Comparison of ENCODE assay signal across 16 cellular contexts in genomic region chr10:63415635-63416244, GRCh38. TPM values are rescaled to one million over a fixed set of nuclear protein-coding genes. Genes with fewer than 3 reads are reported as not detected.
DNase-seq lines count a peak whose midpoint lies in the region; ATAC-seq and TF ChIP-seq lines count a peak whose summit lies in the region.
"Had no signal": no experiment of that assay in that cellular context is flagged by ENCODE, and none has a peak within 500 bp of the region (broad histone marks: within the 10 kb centered on the region; RNA-seq: fewer than 3 reads in every experiment).

No MANE protein-coding gene starts in this region.

- H3K27me3 ChIP-seq in cardiac muscle cell: no peaks in the 10 kb centered on the region
- H3K27me3 ChIP-seq: SJCRH30, stomach had no signal

- ATAC-seq in left cardiac atrium: no peak
- ATAC-seq in SK-N-SH treated with all-trans-retinoic acid at 6 μM for 48 hours: peak; percentile 37; the same call in 2 of the 3 replicates
- ATAC-seq in GM18517 (IDR thresholded peaks at IDR 0.05; ENCODE audit: unreplicated experiment): no peak
- ATAC-seq: left ventricle myocardium superior had no signal

- H3K9me3 ChIP-seq in cardiac muscle cell (ENCODE audit: low read depth): no peaks in the 10 kb centered on the region
- H3K9me3 ChIP-seq: Caco-2, SJCRH30, stomach had no signal

- no peaks in the 10 kb centered on the region for H3K36me3 Mint-ChIP-seq in glutamatergic neuron (ENCODE audit: unreplicated experiment)
- H3K36me3 Mint-ChIP-seq in type B pancreatic cell: no peaks in the 10 kb centered on the region

- no peaks in the 10 kb centered on the region for H3K36me3 ChIP-seq in cardiac muscle cell
- H3K36me3 ChIP-seq: SJCRH30, stomach had no signal

- H3K9me3 Mint-ChIP-seq in glutamatergic neuron (ENCODE audit: unreplicated experiment) (no peaks in the 10 kb centered on the region), type B pancreatic cell (no peaks in the 10 kb centered on the region)
- H3K9me3 Mint-ChIP-seq: activated naive CD8-positive, alpha-beta T cell treated with anti-CD3 and anti-CD28 coated beads for 36 hours had no signal

- H3K27ac Mint-ChIP-seq in glutamatergic neuron (ENCODE audit: unreplicated experiment): peak overlapping the region; percentile 75
- H3K27ac Mint-ChIP-seq in type B pancreatic cell: peak overlapping the region; percentile 15
- H3K27ac Mint-ChIP-seq: activated naive CD8-positive, alpha-beta T cell treated with anti-CD3 and anti-CD28 coated beads for 36 hours had no signal

- no peaks in the 10 kb centered on the region for H3K27me3 Mint-ChIP-seq in glutamatergic neuron (ENCODE audit: unreplicated experiment)
- no peaks in the 10 kb centered on the region for H3K27me3 Mint-ChIP-seq in type B pancreatic cell
- H3K27me3 Mint-ChIP-seq: activated naive CD8-positive, alpha-beta T cell treated with anti-CD3 and anti-CD28 coated beads for 36 hours had no signal

- intact Hi-C loops in left cardiac atrium (cut with DNase I): no loop called here

- H3K4me1 Mint-ChIP-seq in glutamatergic neuron (ENCODE audit: low read depth, unreplicated experiment) (peaks cover 19% of the 10 kb centered on the region), type B pancreatic cell (ENCODE audit: unreplicated experiment) (peaks cover 26% of the 10 kb centered on the region)

- no peak for DNase-seq in cardiac muscle cell (ENCODE audit: low read depth in 1 of 2, low spot score in 1 of 2)
- DNase-seq in left cardiac atrium: no peak
- no peak for DNase-seq in glutamatergic neuron
- DNase-seq in type B pancreatic cell (ENCODE audit: extremely low spot score, unreplicated experiment): no peak
- no peak for DNase-seq in NCI-H2196 treated with DMSO at 0.1 percent for 48 hours (lab: John Stamatoyannopoulos, UW; ENCODE audit: unreplicated experiment)
- no peak for DNase-seq in NCI-H524 (lab: John Stamatoyannopoulos, UW)
- DNase-seq: activated naive CD8-positive, alpha-beta T cell treated with anti-CD3 and anti-CD28 coated beads for 36 hours; Caco-2; H7; left ventricle myocardium superior; NCI-H2029; NCI-H82; stomach had no signal

- H3K4me3 Mint-ChIP-seq in glutamatergic neuron (ENCODE audit: unreplicated experiment) (peak overlapping the region; percentile 14), type B pancreatic cell (no peak overlapping the region)
- H3K4me3 Mint-ChIP-seq: activated naive CD8-positive, alpha-beta T cell treated with anti-CD3 and anti-CD28 coated beads for 36 hours had no signal

- H3K27ac ChIP-seq in cardiac muscle cell: peak overlapping the region; percentile 2
- H3K27ac ChIP-seq: SJCRH30, stomach had no signal

- no peak overlapping the region for H3K4me3 ChIP-seq in cardiac muscle cell
- H3K4me3 ChIP-seq: SJCRH30, stomach had no signal

- H3K4me1 ChIP-seq in cardiac muscle cell (ENCODE audit: low read depth): peaks cover 31% of the 10 kb centered on the region

- TF ChIP-seq CTCF in cardiac muscle cell (IDR thresholded peaks at IDR 0.05; ENCODE audit: low read depth, low read length): no peak
- TF ChIP-seq CTCF in glutamatergic neuron (IDR thresholded peaks at IDR 0.05; ENCODE audit: partially characterized antibody, unreplicated experiment): no peak
- TF ChIP-seq CTCF in type B pancreatic cell (conservative IDR thresholded peaks at IDR 0.05): no peak

TF ChIP-seq in SK-N-SH treated with all-trans-retinoic acid at 6 μM for 48 hours, 23 proteins besides CTCF, POLR2A, EP300 and RAD21:
- no peak for TF ChIP-seq POU6F1 (CRISPR knock-in tag; IDR thresholded peaks at IDR 0.05; ENCODE audit: borderline replicate concordance, low read depth)
- TF ChIP-seq GLIS3 (CRISPR knock-in tag; IDR thresholded peaks at IDR 0.05): no peak
- no peak for TF ChIP-seq SNAI2 (CRISPR knock-in tag; IDR thresholded peaks at IDR 0.05)
- no peak for TF ChIP-seq RARB (CRISPR knock-in tag; IDR thresholded peaks at IDR 0.05)
- no peak for TF ChIP-seq ZC3H10 (CRISPR knock-in tag; IDR thresholded peaks at IDR 0.05)
- no peak for TF ChIP-seq PPARA (CRISPR knock-in tag; IDR thresholded peaks at IDR 0.05; ENCODE audit: borderline replicate concordance)
- TF ChIP-seq OSR1 (CRISPR knock-in tag; IDR thresholded peaks at IDR 0.05): no peak
TF ChIP-seq in SK-N-SH treated with all-trans-retinoic acid at 6 μM for 48 hours: peak in this region for 0.

RNA-seq across cellular contexts. Expression of gene JMJD1C, which starts 50.0 kb away (rescaled TPM):
- total RNA-seq in cardiac muscle cell: 72.3 and 144 TPM in 2 replicates
- 59.1 and 82.4 TPM in 2 replicates for polyA plus RNA-seq in cardiac muscle cell
- total RNA-seq in left cardiac atrium: 10 to 100 TPM; 40.9 to 44.3 TPM
- 110 TPM for total RNA-seq in glutamatergic neuron (ENCODE audit: unreplicated experiment)
- total RNA-seq in type B pancreatic cell (ENCODE audit: low replicate concordance): 58.3 and 62.6 TPM in 2 replicates
